In genomic region chr18:51490417-51490816, GRCh38 we compare ENCODE assay signal across 31 cellular contexts.
"Had no signal": no experiment of that assay in that cellular context is flagged by ENCODE, and none has a peak within 500 bp of the region (broad histone marks: within the 10 kb centered on the region; RNA-seq: fewer than 3 reads in every experiment).

No MANE protein-coding gene starts in this region.

- H3K4me1 Mint-ChIP-seq: activated CD4-positive, alpha-beta T cell treated with anti-CD3 and anti-CD28 coated beads for 36 hours; activated CD4-positive, alpha-beta T cell treated with anti-CD3 and anti-CD28 coated beads, Interleukin-2, amount 10 ng/mL, durations not matched to agents 24 days and 14 days; activated CD8-positive, alpha-beta memory T cell treated with anti-CD3 and anti-CD28 coated beads, Interleukin-2, amount 10 ng/mL, durations not matched to agents 7 days and 5 days; activated naive CD8-positive, alpha-beta T cell treated with anti-CD3 and anti-CD28 coated beads, Interleukin-2, amount 10 ng/mL, durations not matched to agents 7 days and 5 days; central memory CD8-positive, alpha-beta T cell; endodermal cell; T-helper 17 cell had no signal

- DNase-seq: activated CD4-positive, alpha-beta memory T cell treated with anti-CD3 and anti-CD28 coated beads for 36 hours; activated CD4-positive, alpha-beta T cell treated with anti-CD3 and anti-CD28 coated beads for 36 hours; activated CD4-positive, alpha-beta T cell treated with anti-CD3 and anti-CD28 coated beads, Interleukin-2, amount 10 ng/mL, durations not matched to agents 24 days and 14 days; activated CD4-positive, CD25-positive, alpha-beta regulatory T cell; activated CD4-positive, CD25-positive, alpha-beta regulatory T cell treated with anti-CD3 and anti-CD28 coated beads, Interleukin-2, amount 50 U/mL, for 72 hours; activated CD8-positive, alpha-beta memory T cell treated with anti-CD3 and anti-CD28 coated beads, Interleukin-2, amount 10 ng/mL, durations not matched to agents 7 days and 5 days; activated CD8-positive, alpha-beta memory T cell treated with anti-CD3 and anti-CD28 coated beads, Interleukin-2, amount 50 U/mL, for 4 hours; activated CD8-positive, alpha-beta T cell treated with anti-CD3 and anti-CD28 coated beads, Interleukin-2, amount 10 ng/mL, durations not matched to agents 7 days and 5 days; activated effector memory CD4-positive, alpha-beta T cell treated with anti-CD3 and anti-CD28 coated beads, Interleukin-2, amount 50 U/mL, for 16 hours; activated naive CD4-positive, alpha-beta T cell treated with anti-CD3 and anti-CD28 coated beads for 36 hours; activated naive CD8-positive, alpha-beta T cell treated with anti-CD3 and anti-CD28 coated beads, Interleukin-2, amount 10 ng/mL, durations not matched to agents 7 days and 5 days; activated T-cell treated with anti-CD3 and anti-CD28 coated beads, Interleukin-2, amount 50 U/mL, for 1 hour; activated T-cell treated with anti-CD3 and anti-CD28 coated beads, Interleukin-2, amount 50 U/mL, for 48 hours; dorsolateral prefrontal cortex; effector memory CD4-positive, alpha-beta T cell; endodermal cell; foreskin fibroblast; gastrocnemius medialis; glutamatergic neuron; T-helper 1 cell; T-helper 17 cell; T1000 had no signal

- H3K27me3 Mint-ChIP-seq: activated CD4-positive, alpha-beta T cell treated with anti-CD3 and anti-CD28 coated beads, Interleukin-2, amount 10 ng/mL, durations not matched to agents 24 days and 14 days; activated CD8-positive, alpha-beta memory T cell treated with anti-CD3 and anti-CD28 coated beads, Interleukin-2, amount 10 ng/mL, durations not matched to agents 7 days and 5 days; brain; central memory CD8-positive, alpha-beta T cell; dendritic cell treated with granulocyte-macrophage colony-stimulating factor and Interleukin-4, amounts not matched to agents 40 ng/mL and 50 ng/mL, for 4 days had no signal

- H3K4me1 ChIP-seq: ascending aorta, gastrocnemius medialis had no signal

- H3K27ac ChIP-seq: ascending aorta, coronary artery, dorsolateral prefrontal cortex, gastrocnemius medialis had no signal

- ATAC-seq: activated CD4-positive, alpha-beta T cell treated with anti-CD3 and anti-CD28 coated beads for 36 hours; activated CD8-positive, alpha-beta memory T cell treated with anti-CD3 and anti-CD28 coated beads, Interleukin-2, amount 10 ng/mL, durations not matched to agents 7 days and 5 days; activated CD8-positive, alpha-beta T cell treated with anti-CD3 and anti-CD28 coated beads, Interleukin-2, amount 10 ng/mL, durations not matched to agents 7 days and 5 days; activated naive CD4-positive, alpha-beta T cell treated with anti-CD3 and anti-CD28 coated beads, Interleukin-2, amount 50 U/mL, for 72 hours; gastrocnemius medialis; T-helper 17 cell had no signal

- H3K9me3 ChIP-seq: ascending aorta, gastrocnemius medialis had no signal

- H3K27me3 ChIP-seq: ascending aorta, dorsolateral prefrontal cortex, gastrocnemius medialis had no signal

- H3K36me3 ChIP-seq: ascending aorta, gastrocnemius medialis had no signal

- H3K4me3 ChIP-seq: ascending aorta, coronary artery, dorsolateral prefrontal cortex, gastrocnemius medialis had no signal

- H3K27ac Mint-ChIP-seq: activated CD4-positive, alpha-beta memory T cell treated with anti-CD3 and anti-CD28 coated beads for 36 hours; activated CD4-positive, alpha-beta T cell treated with anti-CD3 and anti-CD28 coated beads for 36 hours; activated CD4-positive, alpha-beta T cell treated with anti-CD3 and anti-CD28 coated beads, Interleukin-2, amount 10 ng/mL, durations not matched to agents 24 days and 14 days; activated CD8-positive, alpha-beta memory T cell treated with anti-CD3 and anti-CD28 coated beads, Interleukin-2, amount 10 ng/mL, durations not matched to agents 7 days and 5 days; activated CD8-positive, alpha-beta T cell treated with anti-CD3 and anti-CD28 coated beads, Interleukin-2, amount 10 ng/mL, durations not matched to agents 7 days and 5 days; activated naive CD4-positive, alpha-beta T cell treated with anti-CD3 and anti-CD28 coated beads for 36 hours; activated naive CD4-positive, alpha-beta T cell treated with anti-CD3 and anti-CD28 coated beads, Interleukin-2, amount 50 U/mL, for 72 hours; activated naive CD8-positive, alpha-beta T cell treated with anti-CD3 and anti-CD28 coated beads, Interleukin-2, amount 10 ng/mL, durations not matched to agents 7 days and 5 days; activated T-helper 1 cell treated with anti-CD3 and anti-CD28 coated beads, Interleukin-12 subunit alpha, Interleukin-12 subunit beta, Interleukin-2, Interleukin-4 antibody, amounts not matched to agents 30 ng/mL and 10 ng/mL and 1 ng/mL, durations not matched to agents 14 hours and 24 hours and 36 hours; activated T-helper 2 cell treated with anti-CD3 and anti-CD28 coated beads, Interferon-gamma antibody, Interleukin-2, Interleukin-4, amounts not matched to agents 10 μg/mL and 5 μg/mL and 100 μg/mL, durations not matched to agents 14 hours and 24 hours and 36 hours; brain; dendritic cell treated with granulocyte-macrophage colony-stimulating factor and Interleukin-4, amounts not matched to agents 40 ng/mL and 50 ng/mL, for 4 days; endodermal cell; T-helper 17 cell; T-helper 2 cell treated with Interferon-gamma antibody and Interleukin-4, amounts not matched to agents 5 μg/mL and 100 μg/mL, for 36 hours had no signal

- H3K4me3 Mint-ChIP-seq: activated CD4-positive, alpha-beta memory T cell treated with anti-CD3 and anti-CD28 coated beads for 36 hours; activated CD4-positive, alpha-beta T cell treated with anti-CD3 and anti-CD28 coated beads for 36 hours; activated CD4-positive, alpha-beta T cell treated with anti-CD3 and anti-CD28 coated beads, Interleukin-2, amount 10 ng/mL, durations not matched to agents 24 days and 14 days; activated CD8-positive, alpha-beta memory T cell treated with anti-CD3 and anti-CD28 coated beads, Interleukin-2, amount 10 ng/mL, durations not matched to agents 7 days and 5 days; activated CD8-positive, alpha-beta T cell treated with anti-CD3 and anti-CD28 coated beads, Interleukin-2, amount 10 ng/mL, durations not matched to agents 7 days and 5 days; activated naive CD4-positive, alpha-beta T cell treated with anti-CD3 and anti-CD28 coated beads for 36 hours; activated naive CD8-positive, alpha-beta T cell treated with anti-CD3 and anti-CD28 coated beads, Interleukin-2, amount 10 ng/mL, durations not matched to agents 7 days and 5 days; activated T-helper 1 cell treated with anti-CD3 and anti-CD28 coated beads, Interleukin-12 subunit alpha, Interleukin-12 subunit beta, Interleukin-2, Interleukin-4 antibody, amounts not matched to agents 30 ng/mL and 10 ng/mL and 1 ng/mL, durations not matched to agents 14 hours and 24 hours and 36 hours; brain; central memory CD8-positive, alpha-beta T cell; dendritic cell treated with granulocyte-macrophage colony-stimulating factor and Interleukin-4, amounts not matched to agents 40 ng/mL and 50 ng/mL, for 4 days; endodermal cell; T-helper 17 cell; T-helper 2 cell treated with Interferon-gamma antibody and Interleukin-4, amounts not matched to agents 5 μg/mL and 100 μg/mL, for 36 hours had no signal

- H3K36me3 Mint-ChIP-seq: activated CD4-positive, alpha-beta memory T cell treated with anti-CD3 and anti-CD28 coated beads for 36 hours; activated CD8-positive, alpha-beta memory T cell treated with anti-CD3 and anti-CD28 coated beads, Interleukin-2, amount 10 ng/mL, durations not matched to agents 7 days and 5 days; activated naive CD4-positive, alpha-beta T cell treated with anti-CD3 and anti-CD28 coated beads, Interleukin-2, amount 50 U/mL, for 72 hours; activated naive CD8-positive, alpha-beta T cell treated with anti-CD3 and anti-CD28 coated beads, Interleukin-2, amount 10 ng/mL, durations not matched to agents 7 days and 5 days; brain had no signal

- H3K9me3 Mint-ChIP-seq: activated CD4-positive, alpha-beta memory T cell treated with anti-CD3 and anti-CD28 coated beads for 36 hours; activated CD4-positive, alpha-beta T cell treated with anti-CD3 and anti-CD28 coated beads, Interleukin-2, amount 10 ng/mL, durations not matched to agents 24 days and 14 days; activated naive CD4-positive, alpha-beta T cell treated with anti-CD3 and anti-CD28 coated beads for 36 hours; activated naive CD4-positive, alpha-beta T cell treated with anti-CD3 and anti-CD28 coated beads, Interleukin-2, amount 50 U/mL, for 72 hours; activated naive CD8-positive, alpha-beta T cell treated with anti-CD3 and anti-CD28 coated beads, Interleukin-2, amount 10 ng/mL, durations not matched to agents 7 days and 5 days; activated T-helper 1 cell treated with anti-CD3 and anti-CD28 coated beads, Interleukin-12 subunit alpha, Interleukin-12 subunit beta, Interleukin-2, Interleukin-4 antibody, amounts not matched to agents 30 ng/mL and 10 ng/mL and 1 ng/mL, durations not matched to agents 14 hours and 24 hours and 36 hours; activated T-helper 2 cell treated with anti-CD3 and anti-CD28 coated beads, Interferon-gamma antibody, Interleukin-2, Interleukin-4, amounts not matched to agents 10 μg/mL and 5 μg/mL and 100 μg/mL, durations not matched to agents 14 hours and 24 hours and 36 hours; brain; central memory CD8-positive, alpha-beta T cell; dendritic cell treated with granulocyte-macrophage colony-stimulating factor and Interleukin-4, amounts not matched to agents 40 ng/mL and 50 ng/mL, for 4 days; endodermal cell; T-helper 2 cell treated with Interferon-gamma antibody and Interleukin-4, amounts not matched to agents 5 μg/mL and 100 μg/mL, for 36 hours had no signal
